ENCODE assay signal across 14 cellular contexts in the genomic region with DNA sequence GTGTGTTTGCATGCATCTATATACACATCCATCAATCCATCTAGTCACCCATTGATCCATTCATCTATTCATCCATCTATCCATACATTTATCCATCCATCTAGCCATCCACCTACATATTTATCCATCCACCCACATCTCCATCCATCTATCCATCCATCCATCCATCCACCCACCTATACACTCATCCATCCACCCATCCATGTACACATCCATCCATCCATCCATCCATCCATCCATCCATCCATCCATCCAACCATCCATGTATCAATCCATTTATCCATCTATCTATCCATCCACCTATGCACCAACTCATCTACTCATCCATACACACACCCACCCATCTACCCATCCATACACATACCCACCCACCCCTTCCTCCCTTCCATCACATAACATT. TPM values are rescaled to one million over a fixed set of nuclear protein-coding genes. Genes with fewer than 3 reads are reported as not detected.
"Had no signal": no experiment of that assay in that cellular context is flagged by ENCODE, and none has a peak within 500 bp of the region (broad histone marks: within the 10 kb centered on the region; RNA-seq: fewer than 3 reads in every experiment).

No MANE protein-coding gene starts in this region.

- H3K79me2 ChIP-seq: parathyroid adenoma had no signal

- H3K9me3 Mint-ChIP-seq: activated CD4-positive, alpha-beta memory T cell treated with anti-CD3 and anti-CD28 coated beads, Interleukin-2, amount 10 ng/mL, durations not matched to agents 7 days and 5 days; activated naive CD4-positive, alpha-beta T cell treated with anti-CD3 and anti-CD28 coated beads, Interleukin-2, amount 50 U/mL, for 24 hours; activated T-cell treated with anti-CD3 and anti-CD28 coated beads, Interleukin-2, amount 50 U/mL, for 24 hours; T-helper 1 cell treated with Interleukin-12 subunit alpha and Interleukin-12 subunit beta and Interleukin-4 antibody, amounts not matched to agents 30 μg/mL and 1 μg/mL, for 36 hours had no signal

- H3K4me1 Mint-ChIP-seq: activated CD4-positive, alpha-beta memory T cell treated with anti-CD3 and anti-CD28 coated beads, Interleukin-2, amount 10 ng/mL, durations not matched to agents 7 days and 5 days; activated naive CD4-positive, alpha-beta T cell treated with anti-CD3 and anti-CD28 coated beads, Interleukin-2, amount 50 U/mL, for 24 hours had no signal

- H2AFZ ChIP-seq: parathyroid adenoma had no signal

- ATAC-seq: stimulated activated naive B cell treated with anti-CD40 and anti-IgM and Interleukin-4, amounts not matched to agents 10 μg/mL and 1 μg/mL and 100 μg/mL, for 72 hours; WTC11 had no signal

- H3K4me3 ChIP-seq: esophagus muscularis mucosa, skin epidermis had no signal

- H3K27me3 Mint-ChIP-seq: activated naive CD4-positive, alpha-beta T cell treated with anti-CD3 and anti-CD28 coated beads, Interleukin-2, amount 50 U/mL, for 24 hours had no signal

- H3K9me3 ChIP-seq: esophagus muscularis mucosa had no signal

- H3K27ac Mint-ChIP-seq: activated CD4-positive, alpha-beta memory T cell treated with anti-CD3 and anti-CD28 coated beads, Interleukin-2, amount 10 ng/mL, durations not matched to agents 7 days and 5 days; activated naive CD4-positive, alpha-beta T cell treated with anti-CD3 and anti-CD28 coated beads, Interleukin-2, amount 50 U/mL, for 24 hours; activated T-cell treated with anti-CD3 and anti-CD28 coated beads, Interleukin-2, amount 50 U/mL, for 24 hours; stimulated activated naive B cell treated with anti-CD40 and anti-IgM and Interleukin-4, amounts not matched to agents 10 μg/mL and 1 μg/mL and 100 μg/mL, for 72 hours; T-helper 1 cell treated with Interleukin-12 subunit alpha and Interleukin-12 subunit beta and Interleukin-4 antibody, amounts not matched to agents 30 μg/mL and 1 μg/mL, for 36 hours; WTC11 had no signal

- H3K4me1 ChIP-seq: parathyroid adenoma had no signal

- H3K36me3 Mint-ChIP-seq: activated naive CD4-positive, alpha-beta T cell treated with anti-CD3 and anti-CD28 coated beads, Interleukin-2, amount 50 U/mL, for 24 hours; stimulated activated naive B cell treated with anti-CD40 and anti-IgM and Interleukin-4, amounts not matched to agents 10 μg/mL and 1 μg/mL and 100 μg/mL, for 72 hours; WTC11 had no signal

- H3K4me3 Mint-ChIP-seq: activated CD4-positive, alpha-beta memory T cell treated with anti-CD3 and anti-CD28 coated beads, Interleukin-2, amount 10 ng/mL, durations not matched to agents 7 days and 5 days; activated naive CD4-positive, alpha-beta T cell treated with anti-CD3 and anti-CD28 coated beads, Interleukin-2, amount 50 U/mL, for 24 hours; activated T-cell treated with anti-CD3 and anti-CD28 coated beads, Interleukin-2, amount 50 U/mL, for 24 hours; stimulated activated naive B cell treated with anti-CD40 and anti-IgM and Interleukin-4, amounts not matched to agents 10 μg/mL and 1 μg/mL and 100 μg/mL, for 72 hours; T-helper 1 cell treated with Interleukin-12 subunit alpha and Interleukin-12 subunit beta and Interleukin-4 antibody, amounts not matched to agents 30 μg/mL and 1 μg/mL, for 36 hours; WTC11 had no signal

- H3K27ac ChIP-seq: esophagus muscularis mucosa, parathyroid adenoma had no signal

- H3K36me3 ChIP-seq: esophagus muscularis mucosa had no signal

- H3K9ac ChIP-seq: parathyroid adenoma had no signal

- DNase-seq: activated CD4-positive, alpha-beta memory T cell treated with anti-CD3 and anti-CD28 coated beads, Interleukin-2, amount 10 ng/mL, durations not matched to agents 7 days and 5 days; activated CD4-positive, alpha-beta T cell treated with anti-CD3 and anti-CD28 coated beads for 4 hours; activated T-cell treated with anti-CD3 and anti-CD28 coated beads, Interleukin-2, amount 50 U/mL, for 24 hours; caudate nucleus; stimulated activated CD4-positive, alpha-beta T cell treated with anti-CD3 and anti-CD28 coated beads, Interleukin-15, amount 100 ng/mL, for 24 hours; stimulated activated CD4-positive, alpha-beta T cell treated with anti-CD3 and anti-CD28 coated beads, Interleukin-4, amount 100 ng/mL, for 1 hour; stimulated activated naive B cell treated with anti-CD40 and anti-IgM and Interleukin-4, amounts not matched to agents 10 μg/mL and 1 μg/mL and 100 μg/mL, for 72 hours had no signal

RNA-seq across cellular contexts. Expression of gene MYEOV, which starts 18.8 kb away (rescaled TPM):
- total RNA-seq: activated CD4-positive, alpha-beta memory T cell treated with anti-CD3 and anti-CD28 coated beads, Interleukin-2, amount 10 ng/mL, durations not matched to agents 7 days and 5 days; esophagus muscularis mucosa; myocyte had no signal
